In genomic region chr2:12296915-12297314, GRCh38 we compare ENCODE assay signal across 19 cellular contexts.
A peak's percentile ranks its signal among the peaks of the same experiment; 100 is the strongest.
DNase-seq lines count a peak whose midpoint lies in the region; ATAC-seq, FAIRE-seq and TF ChIP-seq lines count a peak whose summit lies in the region.
"Had no signal": no experiment of that assay in that cellular context is flagged by ENCODE, and none has a peak within 500 bp of the region (broad histone marks: within the 10 kb centered on the region; RNA-seq: fewer than 3 reads in every experiment).

No MANE protein-coding gene starts in this region.

- no peak overlapping the region for H2AFZ ChIP-seq in neuronal stem cell (ENCODE audit: low read length)

- H3K4me2 ChIP-seq in neuronal stem cell (ENCODE audit: insufficient read depth, low read length, poor library complexity, severe bottlenecking): no peak overlapping the region

- no peaks in the 10 kb centered on the region for H3K79me1 ChIP-seq in neuronal stem cell (ENCODE audit: low read depth, low read length)

- no peak overlapping the region for H3K27ac ChIP-seq in HEK293 (ENCODE audit: extremely low read depth, low read depth, low read length)
- H3K27ac ChIP-seq in neuronal stem cell (replicated peaks; ENCODE audit: low read length): no peak overlapping the region
- H3K27ac ChIP-seq: HL-60 had no signal

- peak overlapping the region; percentile 18 for H3K27ac Mint-ChIP-seq in activated naive CD8-positive, alpha-beta T cell treated with anti-CD3 and anti-CD28 coated beads, Interleukin-2, amount 10 ng/mL, durations not matched to agents 7 days and 5 days
- H3K27ac Mint-ChIP-seq in activated naive CD8-positive, alpha-beta T cell treated with anti-CD3 and anti-CD28 coated beads, Interleukin-2, amount 50 U/mL, for 24 hours: no peak overlapping the region
- H3K27ac Mint-ChIP-seq: CD14-positive monocyte, HFFc6 had no signal

- H3K23ac ChIP-seq in neuronal stem cell (ENCODE audit: low read depth, low read length, poor library complexity): no peak overlapping the region

- no peak for DNase-seq in activated naive CD8-positive, alpha-beta T cell treated with anti-CD3 and anti-CD28 coated beads, Interleukin-2, amount 10 ng/mL, durations not matched to agents 7 days and 5 days
- DNase-seq in activated naive CD8-positive, alpha-beta T cell treated with anti-CD3 and anti-CD28 coated beads, Interleukin-2, amount 50 U/mL, for 24 hours: no peak
- DNase-seq in astrocyte of the hippocampus (ENCODE audit: low read depth, low spot score) (peak; percentile 39), urothelium cell line (ENCODE audit: low spot score) (no peak), neuronal stem cell (ENCODE audit: low spot score) (no peak)
- DNase-seq: ACHN, AML-193, COR-L47, HFFc6, NCI-H1436 treated with DMSO at 0.1 percent for 48 hours, NCI-H748 treated with DMSO at 0.1 percent for 48 hours, SW 1271 had no signal

- no peak overlapping the region for H2BK120ac ChIP-seq in neuronal stem cell (ENCODE audit: low read depth, low read length)

- H3K9me3 ChIP-seq in HEK293 (ENCODE audit: control insufficient read depth, insufficient read depth, low read depth, low read length): no peaks in the 10 kb centered on the region
- no peaks in the 10 kb centered on the region for H3K9me3 ChIP-seq in neuronal stem cell (replicated peaks in 1 of 2; ENCODE audit: control insufficient read depth in 2 of 2, insufficient read depth in 1 of 2, low read depth in 1 of 2, low read length in 2 of 2)

- no peak overlapping the region for H3K4ac ChIP-seq in neuronal stem cell (ENCODE audit: low read length)

- H3K4me3 ChIP-seq in HEK293 (ENCODE audit: low read depth, low read length): no peak overlapping the region
- no peak overlapping the region for H3K4me3 ChIP-seq in neuronal stem cell (ENCODE audit: low read length in 2 of 2)

- no peak for TF ChIP-seq CTCF in HEK293 (tag by site-specific recombination; IDR thresholded peaks at IDR 0.05)

- H4K8ac ChIP-seq in neuronal stem cell (ENCODE audit: low read depth, low read length): no peak overlapping the region

- no peaks in the 10 kb centered on the region for H3K27me3 ChIP-seq in neuronal stem cell (ENCODE audit: control insufficient read depth in 3 of 3, insufficient read depth in 3 of 3, low read depth in 1 of 3, low read length in 3 of 3)

- FAIRE-seq in urothelium cell line (lab: Jason Lieb, UNC): peak; percentile 13
- FAIRE-seq: GM19239, HTR-8/SVneo had no signal

- H2AK5ac ChIP-seq in neuronal stem cell (ENCODE audit: low read depth, low read length): no peak overlapping the region

- no peak for ATAC-seq in activated naive CD8-positive, alpha-beta T cell treated with anti-CD3 and anti-CD28 coated beads, Interleukin-2, amount 10 ng/mL, durations not matched to agents 7 days and 5 days (ENCODE audit: low read depth)
- ATAC-seq in activated naive CD8-positive, alpha-beta T cell treated with anti-CD3 and anti-CD28 coated beads, Interleukin-2, amount 50 U/mL, for 24 hours: no peak
- no peak for ATAC-seq in HG03159 (IDR thresholded peaks at IDR 0.05; ENCODE audit: unreplicated experiment)
- ATAC-seq: Panc1 had no signal

- no peak overlapping the region for H2BK15ac ChIP-seq in neuronal stem cell (ENCODE audit: low read length)

- H3K14ac ChIP-seq in neuronal stem cell (ENCODE audit: low read length): no peak overlapping the region

- no peak overlapping the region for H3K4me3 Mint-ChIP-seq in activated naive CD8-positive, alpha-beta T cell treated with anti-CD3 and anti-CD28 coated beads, Interleukin-2, amount 10 ng/mL, durations not matched to agents 7 days and 5 days
- H3K4me3 Mint-ChIP-seq in activated naive CD8-positive, alpha-beta T cell treated with anti-CD3 and anti-CD28 coated beads, Interleukin-2, amount 50 U/mL, for 24 hours: no peak overlapping the region
- H3K4me3 Mint-ChIP-seq: CD14-positive monocyte, HFFc6 had no signal

- H2BK5ac ChIP-seq in neuronal stem cell (ENCODE audit: low read length): no peak overlapping the region

- H3K4me1 ChIP-seq in HEK293 (ENCODE audit: control insufficient read depth, insufficient read depth, low read length) (peaks cover 6% of the 10 kb centered on the region; the same call in 1 of the 2 replicates), neuronal stem cell (ENCODE audit: control insufficient read depth in 2 of 2, insufficient read depth in 1 of 2, low read depth in 1 of 2, low read length in 2 of 2) (peaks cover 7 to 8% of the 10 kb centered on the region in 2 donors)

- no peak overlapping the region for H3K9ac ChIP-seq in neuronal stem cell (ENCODE audit: low read depth, low read length, poor library complexity)

- POLR2A ChIA-PET in activated naive CD8-positive, alpha-beta T cell treated with anti-CD3 and anti-CD28 coated beads, Interleukin-2, amount 10 ng/mL, durations not matched to agents 7 days and 5 days (lab: Charles Lee): no interaction called here
- POLR2A ChIA-PET in HEK293 (lab: Yijun Ruan, JAX): no interaction called here

- no peak overlapping the region for H2BK12ac ChIP-seq in neuronal stem cell (ENCODE audit: low read length)

- peaks cover 48% of the 10 kb centered on the region for H3K4me1 Mint-ChIP-seq in activated naive CD8-positive, alpha-beta T cell treated with anti-CD3 and anti-CD28 coated beads, Interleukin-2, amount 10 ng/mL, durations not matched to agents 7 days and 5 days
- peaks cover 46% of the 10 kb centered on the region for H3K4me1 Mint-ChIP-seq in activated naive CD8-positive, alpha-beta T cell treated with anti-CD3 and anti-CD28 coated beads, Interleukin-2, amount 50 U/mL, for 24 hours
- H3K4me1 Mint-ChIP-seq: CD14-positive monocyte had no signal

- H3K9me3 Mint-ChIP-seq in activated naive CD8-positive, alpha-beta T cell treated with anti-CD3 and anti-CD28 coated beads, Interleukin-2, amount 10 ng/mL, durations not matched to agents 7 days and 5 days: peaks cover 6% of the 10 kb centered on the region
- peaks cover 4% of the 10 kb centered on the region for H3K9me3 Mint-ChIP-seq in activated naive CD8-positive, alpha-beta T cell treated with anti-CD3 and anti-CD28 coated beads, Interleukin-2, amount 50 U/mL, for 24 hours
- H3K9me3 Mint-ChIP-seq: HFFc6 had no signal

- H4K91ac ChIP-seq in neuronal stem cell (ENCODE audit: low read depth, low read length, poor library complexity): no peak overlapping the region

- H3K27me3 Mint-ChIP-seq in activated naive CD8-positive, alpha-beta T cell treated with anti-CD3 and anti-CD28 coated beads, Interleukin-2, amount 10 ng/mL, durations not matched to agents 7 days and 5 days: no peaks in the 10 kb centered on the region
- peaks cover 4% of the 10 kb centered on the region for H3K27me3 Mint-ChIP-seq in activated naive CD8-positive, alpha-beta T cell treated with anti-CD3 and anti-CD28 coated beads, Interleukin-2, amount 50 U/mL, for 24 hours

- peaks cover 18% of the 10 kb centered on the region for H3K36me3 Mint-ChIP-seq in activated naive CD8-positive, alpha-beta T cell treated with anti-CD3 and anti-CD28 coated beads, Interleukin-2, amount 10 ng/mL, durations not matched to agents 7 days and 5 days
- peaks cover 1% of the 10 kb centered on the region for H3K36me3 Mint-ChIP-seq in activated naive CD8-positive, alpha-beta T cell treated with anti-CD3 and anti-CD28 coated beads, Interleukin-2, amount 50 U/mL, for 24 hours (ENCODE audit: low read depth)
- H3K36me3 Mint-ChIP-seq: CD14-positive monocyte had no signal

- CTCF ChIA-PET in HEK293 (lab: Yijun Ruan, JAX): interaction anchor here (0.6 kb wide), 1 partner anchor 635 kb away, joined by 3 read pairs; no protein-coding TSS in a partner anchor

- H3K36me3 ChIP-seq in HEK293 (ENCODE audit: control insufficient read depth in 2 of 2, insufficient read depth in 1 of 2, low read length in 2 of 2): no peaks in the 10 kb centered on the region
- H3K36me3 ChIP-seq in neuronal stem cell (replicated peaks in 1 of 2; ENCODE audit: control insufficient read depth in 2 of 2, insufficient read depth in 2 of 2, low read length in 2 of 2): no peaks in the 10 kb centered on the region

- H3K18ac ChIP-seq in neuronal stem cell (ENCODE audit: low read length): no peak overlapping the region

TF ChIP-seq in HEK293, 187 proteins besides CTCF, POLR2A, EP300 and RAD21 (continues in another document):
- TF ChIP-seq ZNF274 (IDR thresholded peaks at IDR 0.05; ENCODE audit: low read length) (no peak), ZNF274 (tag by site-specific recombination; IDR thresholded peaks at IDR 0.05; ENCODE audit: borderline replicate concordance) (no peak), ZNF747 (tag by site-specific recombination; IDR thresholded peaks at IDR 0.05) (no peak), ZNF266 (tag by site-specific recombination; IDR thresholded peaks at IDR 0.05; ENCODE audit: low read depth) (no peak), ZFP41 (tag by site-specific recombination; IDR thresholded peaks at IDR 0.05; ENCODE audit: borderline replicate concordance) (no peak), ZBTB26 (tag by site-specific recombination; optimal IDR thresholded peaks at IDR 0.05) (no peak), ZNF350 (tag by site-specific recombination; IDR thresholded peaks at IDR 0.05) (no peak), ZNF530 (tag by site-specific recombination; IDR thresholded peaks at IDR 0.05; ENCODE audit: low read depth) (no peak), ZBTB8A (tag by site-specific recombination; IDR thresholded peaks at IDR 0.05) (no peak), ZNF707 (tag by site-specific recombination; IDR thresholded peaks at IDR 0.05) (no peak), ZNF214 (tag by site-specific recombination; IDR thresholded peaks at IDR 0.05; ENCODE audit: borderline replicate concordance) (no peak), ZNF433 (tag by site-specific recombination; IDR thresholded peaks at IDR 0.05; ENCODE audit: low read depth) (no peak), SCRT2 (tag by site-specific recombination; IDR thresholded peaks at IDR 0.05) (peak; percentile 90), ZNF112 (tag by site-specific recombination; IDR thresholded peaks at IDR 0.05) (no peak), ZNF202 (tag by site-specific recombination; IDR thresholded peaks at IDR 0.05; ENCODE audit: borderline replicate concordance) (no peak), KLF10 (tag by site-specific recombination; IDR thresholded peaks at IDR 0.05) (no peak), ZNF138 (tag by site-specific recombination; IDR thresholded peaks at IDR 0.05; ENCODE audit: borderline replicate concordance) (no peak), ZNF140 (tag by site-specific recombination; IDR thresholded peaks at IDR 0.05) (no peak), ZNF248 (tag by site-specific recombination; IDR thresholded peaks at IDR 0.05) (no peak)
